9 cellular contexts compared by ENCODE assay signal in genomic region chr5:90709323-90710148, GRCh38.
A peak's percentile ranks its signal among the peaks of the same experiment; 100 is the strongest.
DNase-seq lines count a peak whose midpoint lies in the region; ATAC-seq and TF ChIP-seq lines count a peak whose summit lies in the region.
"Had no signal": no experiment of that assay in that cellular context is flagged by ENCODE, and none has a peak within 500 bp of the region (broad histone marks: within the 10 kb centered on the region; RNA-seq: fewer than 3 reads in every experiment).

No MANE protein-coding gene starts in this region.

- H3K27ac Mint-ChIP-seq in chondrocyte (ENCODE audit: unreplicated experiment): no peak overlapping the region
- no peak overlapping the region for H3K27ac Mint-ChIP-seq in effector memory CD8-positive, alpha-beta T cell
- H3K27ac Mint-ChIP-seq: IgD-negative memory B cell had no signal

- intact Hi-C loops in right lobe of liver (cut with DNase I): no loop called here

- H3K9me3 Mint-ChIP-seq in chondrocyte (ENCODE audit: low read depth): no peaks in the 10 kb centered on the region
- H3K9me3 Mint-ChIP-seq in effector memory CD8-positive, alpha-beta T cell: no peaks in the 10 kb centered on the region
- H3K9me3 Mint-ChIP-seq: IgD-negative memory B cell had no signal

- H3K4me1 ChIP-seq in right lobe of liver: no peaks in the 10 kb centered on the region

- peak; percentile 69 for TF ChIP-seq CTCF in AG09309 (IDR thresholded peaks at IDR 0.05; ENCODE audit: control insufficient read depth, insufficient read depth, low read depth, low read length, missing control alignments)
- peak; percentile 51; the same call in 1 of the 2 replicates for TF ChIP-seq CTCF in GM12874 (IDR thresholded peaks at IDR 0.05; ENCODE audit: insufficient read depth, low read depth, low read length)
- peak; percentile 82 for TF ChIP-seq CTCF in chondrocyte (IDR thresholded peaks at IDR 0.05)
- TF ChIP-seq CTCF in right lobe of liver (IDR thresholded peaks at IDR 0.05): peak; percentile 45 to 79 (median 74)

- no peak for TF ChIP-seq POLR2A in right lobe of liver (IDR thresholded peaks at IDR 0.05)

- no peaks in the 10 kb centered on the region for H3K4me1 Mint-ChIP-seq in chondrocyte (ENCODE audit: low read depth)
- H3K4me1 Mint-ChIP-seq in effector memory CD8-positive, alpha-beta T cell (ENCODE audit: low read depth in 2 of 2): no peaks in the 10 kb centered on the region
- H3K4me1 Mint-ChIP-seq: IgD-negative memory B cell had no signal

- DNase-seq in AG09309 (ENCODE audit: low read depth) (peak; percentile 1), NCI-H69 (lab: John Stamatoyannopoulos, UW) (peak; percentile 66), chondrocyte (ENCODE audit: low spot score) (no peak), right lobe of liver (peak in 2 of 3 donors; percentile 26 to 51)
- no peak for DNase-seq in stimulated activated naive CD4-positive, alpha-beta T cell (lab: John Stamatoyannopoulos, UW)
- no peak for DNase-seq in effector memory CD8-positive, alpha-beta T cell

- no peak overlapping the region for H3K27ac ChIP-seq in right lobe of liver

- H3K4me3 ChIP-seq in AG09309 (ENCODE audit: control insufficient read depth, low read depth, low read length): no peak overlapping the region
- no peak overlapping the region for H3K4me3 ChIP-seq in right lobe of liver

- 88% methylated on average over 1 of the region's 1 CpG for WGBS in right lobe of liver (ENCODE audit: insufficient coverage, low coverage, low lambda C conversion rate, missing lambda C conversion rate)

- no peaks in the 10 kb centered on the region for H3K9me3 ChIP-seq in right lobe of liver

- no peaks in the 10 kb centered on the region for H3K36me3 ChIP-seq in right lobe of liver

- ATAC-seq in HG02884 (IDR thresholded peaks at IDR 0.05; ENCODE audit: unreplicated experiment) (peak; percentile 77), right lobe of liver (peak; percentile 85 to 90 (median 90))
- no peak for ATAC-seq in effector memory CD8-positive, alpha-beta T cell (replicated peaks)

- no peaks in the 10 kb centered on the region for H3K27me3 ChIP-seq in right lobe of liver

- no peaks in the 10 kb centered on the region for H3K36me3 Mint-ChIP-seq in chondrocyte (ENCODE audit: low read depth)
- no peaks in the 10 kb centered on the region for H3K36me3 Mint-ChIP-seq in effector memory CD8-positive, alpha-beta T cell (ENCODE audit: insufficient read depth)
- H3K36me3 Mint-ChIP-seq: IgD-negative memory B cell had no signal

- no peaks in the 10 kb centered on the region for H3K27me3 Mint-ChIP-seq in chondrocyte (ENCODE audit: low read depth)
- H3K27me3 Mint-ChIP-seq in effector memory CD8-positive, alpha-beta T cell: peaks cover 0 to 8% of the 10 kb centered on the region in 2 donors

- H3K4me3 Mint-ChIP-seq in chondrocyte (ENCODE audit: unreplicated experiment): no peak overlapping the region
- H3K4me3 Mint-ChIP-seq in effector memory CD8-positive, alpha-beta T cell: no peak overlapping the region
- H3K4me3 Mint-ChIP-seq: IgD-negative memory B cell had no signal

Comparison
In these comparisons a context has a peak if more than half of its experiments do, and no peak if none do; other contexts are left out.
1. DNase-seq: peak in AG09309 (single experiment), NCI-H69 (single experiment) and right lobe of liver (2 of 3); none in chondrocyte (single experiment), stimulated activated naive CD4-positive, alpha-beta T cell (0 of 6) and effector memory CD8-positive, alpha-beta T cell (0 of 3).
2. Peak in every context shown above with its lines, with median percentiles within 50 percentile points of each other: CTCF ChIP-seq.